In the genomic region with DNA sequence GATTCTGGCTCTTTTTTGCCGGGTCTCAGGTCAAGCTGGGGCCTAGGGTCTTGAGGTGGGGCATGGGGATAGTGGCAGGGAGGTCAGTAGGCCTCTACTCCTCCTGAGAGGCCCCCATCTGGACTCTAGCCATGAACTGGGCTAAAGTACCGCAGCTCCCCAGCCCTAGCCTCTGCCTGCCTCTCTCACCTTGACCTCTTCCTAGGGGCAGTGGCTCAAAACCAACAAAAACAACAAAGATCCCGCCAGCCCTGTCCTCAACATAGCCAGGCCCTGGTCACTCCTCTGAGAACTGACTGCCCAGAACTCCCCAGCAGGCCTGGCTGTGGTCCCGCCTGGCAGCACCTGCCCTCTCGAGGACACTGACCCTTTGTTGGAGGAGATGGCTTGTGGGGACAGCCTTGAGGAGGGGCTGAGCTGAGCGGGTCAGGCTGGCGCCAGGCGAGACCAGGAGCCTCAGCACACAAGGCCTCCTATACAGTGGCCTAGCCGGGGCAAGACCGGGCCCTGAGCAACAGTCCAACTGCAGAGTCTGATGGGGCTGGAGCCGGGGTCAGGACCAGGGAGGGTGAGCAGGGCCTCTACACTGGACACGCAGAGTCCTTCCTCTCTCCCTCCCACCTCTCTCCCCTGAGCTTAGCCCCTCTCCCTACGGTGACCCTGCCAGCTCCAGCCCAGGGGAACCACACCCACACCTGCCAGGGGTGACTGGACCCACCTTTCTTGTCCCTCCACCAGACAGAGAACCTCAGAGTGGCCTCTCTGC, we compare ENCODE assay signal across 1 cellular context.
TF ChIP-seq lines count a peak whose summit lies in the region.

No MANE protein-coding gene starts in this region.

TF ChIP-seq in HepG2, 621 proteins besides CTCF, POLR2A, EP300 and RAD21 (continued from another document):
- TF ChIP-seq, protein P1, sequence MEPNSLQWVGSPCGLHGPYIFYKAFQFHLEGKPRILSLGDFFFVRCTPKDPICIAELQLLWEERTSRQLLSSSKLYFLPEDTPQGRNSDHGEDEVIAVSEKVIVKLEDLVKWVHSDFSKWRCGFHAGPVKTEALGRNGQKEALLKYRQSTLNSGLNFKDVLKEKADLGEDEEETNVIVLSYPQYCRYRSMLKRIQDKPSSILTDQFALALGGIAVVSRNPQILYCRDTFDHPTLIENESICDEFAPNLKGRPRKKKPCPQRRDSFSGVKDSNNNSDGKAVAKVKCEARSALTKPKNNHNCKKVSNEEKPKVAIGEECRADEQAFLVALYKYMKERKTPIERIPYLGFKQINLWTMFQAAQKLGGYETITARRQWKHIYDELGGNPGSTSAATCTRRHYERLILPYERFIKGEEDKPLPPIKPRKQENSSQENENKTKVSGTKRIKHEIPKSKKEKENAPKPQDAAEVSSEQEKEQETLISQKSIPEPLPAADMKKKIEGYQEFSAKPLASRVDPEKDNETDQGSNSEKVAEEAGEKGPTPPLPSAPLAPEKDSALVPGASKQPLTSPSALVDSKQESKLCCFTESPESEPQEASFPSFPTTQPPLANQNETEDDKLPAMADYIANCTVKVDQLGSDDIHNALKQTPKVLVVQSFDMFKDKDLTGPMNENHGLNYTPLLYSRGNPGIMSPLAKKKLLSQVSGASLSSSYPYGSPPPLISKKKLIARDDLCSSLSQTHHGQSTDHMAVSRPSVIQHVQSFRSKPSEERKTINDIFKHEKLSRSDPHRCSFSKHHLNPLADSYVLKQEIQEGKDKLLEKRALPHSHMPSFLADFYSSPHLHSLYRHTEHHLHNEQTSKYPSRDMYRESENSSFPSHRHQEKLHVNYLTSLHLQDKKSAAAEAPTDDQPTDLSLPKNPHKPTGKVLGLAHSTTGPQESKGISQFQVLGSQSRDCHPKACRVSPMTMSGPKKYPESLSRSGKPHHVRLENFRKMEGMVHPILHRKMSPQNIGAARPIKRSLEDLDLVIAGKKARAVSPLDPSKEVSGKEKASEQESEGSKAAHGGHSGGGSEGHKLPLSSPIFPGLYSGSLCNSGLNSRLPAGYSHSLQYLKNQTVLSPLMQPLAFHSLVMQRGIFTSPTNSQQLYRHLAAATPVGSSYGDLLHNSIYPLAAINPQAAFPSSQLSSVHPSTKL (CRISPR knock-in tag; IDR thresholded peaks at IDR 0.05), result peak; percentile 94
- peak; percentile 64; the same call in 1 of the 2 replicates for TF ChIP-seq ZNF253 (CRISPR knock-in tag; IDR thresholded peaks at IDR 0.05; ENCODE audit: borderline replicate concordance)
